Comparison of ENCODE assay signal across 20 cellular contexts in genomic region chr5:27947088-27947487, GRCh38.
DNase-seq lines count a peak whose midpoint lies in the region; ATAC-seq lines count a peak whose summit lies in the region.
"Had no signal": no experiment of that assay in that cellular context is flagged by ENCODE, and none has a peak within 500 bp of the region (broad histone marks: within the 10 kb centered on the region; RNA-seq: fewer than 3 reads in every experiment).

No MANE protein-coding gene starts in this region.

- ATAC-seq in GM21526 (IDR thresholded peaks at IDR 0.05; ENCODE audit: low FRiP score, unreplicated experiment), result no peak
- ATAC-seq: foreskin keratinocyte; K562; psoas muscle; stimulated activated effector memory CD8-positive, alpha-beta T cell treated with anti-CD3 and anti-CD28 coated beads, Interleukin-12 subunit alpha, Interleukin-12 subunit beta, amount 100 ng/mL, for 72 hours had no signal

- DNase-seq in G401 (ENCODE audit: low spot score) (peak; percentile 7), NCI-H446 treated with DMSO at 0.1 percent for 48 hours (lab: John Stamatoyannopoulos, UW) (peak; percentile 68), fibroblast of gingiva (ENCODE audit: low read depth) (peak; percentile 2), renal cortical epithelial cell (ENCODE audit: low read depth) (peak; percentile 90), NCI-H2107 (lab: John Stamatoyannopoulos, UW) (no peak)
- no peak for DNase-seq in activated effector memory CD4-positive, alpha-beta T cell treated with anti-CD3 and anti-CD28 coated beads, Interleukin-2, amount 50 U/mL, for 16 hours
- DNase-seq: activated CD4-positive, alpha-beta T cell treated with anti-CD3 and anti-CD28 coated beads for 48 hours; activated CD8-positive, alpha-beta memory T cell treated with anti-CD3 and anti-CD28 coated beads, Interleukin-2, amount 50 U/mL, for 48 hours; amygdala; colonic mucosa; DMS53; foreskin keratinocyte; H9; NCI-H1417; psoas muscle; SK-N-SH; tibial artery had no signal

- in situ Hi-C loops in G401 (cut with HindIII; ENCODE audit: low sequenced_read_pairs), result no loop called here

Comparison
In these comparisons a context has a peak if more than half of its experiments do, and no peak if none do; other contexts are left out.
1. DNase-seq: peak in G401 (single experiment), NCI-H446 treated with DMSO at 0.1 percent for 48 hours (single experiment), fibroblast of gingiva (single experiment) and renal cortical epithelial cell (single experiment); none in NCI-H2107 (single experiment) and activated effector memory CD4-positive, alpha-beta T cell treated with anti-CD3 and anti-CD28 coated beads, Interleukin-2, amount 50 U/mL, for 16 hours (single experiment).